In the genomic region with DNA sequence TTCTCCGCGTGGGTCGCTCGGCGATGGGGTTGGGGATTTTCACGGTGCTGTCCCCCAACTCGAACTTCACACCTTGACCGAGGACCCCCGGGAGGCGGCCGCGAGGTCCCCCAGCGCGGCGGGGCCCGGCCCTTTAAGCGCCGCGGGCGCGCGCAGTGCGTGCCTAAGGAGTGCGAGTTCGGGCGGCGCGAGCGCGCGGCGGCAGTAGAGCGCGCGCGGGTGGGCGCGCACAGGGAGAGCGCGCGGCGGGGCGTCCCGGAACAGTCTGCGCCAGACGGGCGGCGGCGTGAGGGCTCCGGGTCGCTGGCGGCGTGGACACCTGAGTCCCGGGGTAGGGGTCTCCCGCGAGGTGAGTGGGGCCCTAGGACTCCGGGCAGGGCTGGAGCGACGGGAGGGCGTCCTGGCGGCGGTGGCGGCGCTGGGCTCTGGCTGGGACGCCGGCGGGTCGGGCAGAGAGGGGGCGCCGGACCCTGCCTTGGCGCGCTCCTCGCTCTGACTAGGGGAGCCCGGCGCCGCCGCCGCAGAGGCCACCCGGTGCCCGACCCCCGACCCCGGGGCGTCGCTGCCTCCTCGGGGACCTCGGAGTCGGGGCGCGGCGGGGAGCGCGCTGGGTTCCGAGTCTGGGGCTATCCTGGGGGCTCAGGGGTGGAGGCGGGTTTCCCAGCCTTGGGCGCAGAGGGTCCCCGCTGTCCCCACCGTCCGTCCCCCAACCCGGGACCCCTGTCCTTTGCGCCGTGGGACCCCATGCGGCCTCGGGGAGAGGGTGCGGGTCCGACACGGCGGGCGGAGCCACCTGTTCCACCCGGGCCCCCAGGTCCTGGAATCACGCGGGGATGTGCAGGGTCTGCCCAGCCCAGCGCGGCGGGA, we compare ENCODE assay signal across 1 cellular context.
TF ChIP-seq lines count a peak whose summit lies in the region.

A gene with protein sequence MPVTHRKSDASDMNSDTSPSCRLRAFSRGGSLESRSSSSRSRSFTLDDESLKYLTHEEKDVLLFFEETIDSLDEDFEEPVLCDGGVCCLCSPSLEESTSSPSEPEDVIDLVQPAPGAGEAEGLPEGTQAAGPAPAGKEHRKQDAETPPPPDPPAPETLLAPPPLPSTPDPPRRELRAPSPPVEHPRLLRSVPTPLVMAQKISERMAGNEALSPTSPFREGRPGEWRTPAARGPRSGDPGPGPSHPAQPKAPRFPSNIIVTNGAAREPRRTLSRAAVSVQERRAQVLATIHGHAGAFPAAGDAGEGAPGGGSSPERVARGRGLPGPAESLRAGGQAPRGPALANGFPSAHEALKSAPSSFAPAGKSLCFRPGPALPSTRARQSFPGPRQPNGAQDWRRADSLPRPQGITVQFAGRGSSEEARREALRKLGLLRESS (plus strand): TSS at position 235 of the 867 bp plus-strand sequence. CDS start 28,722 bp downstream, outside the sequence.

TF ChIP-seq in HepG2, 621 proteins besides CTCF, POLR2A, EP300 and RAD21 (continued from another document and continues in another):
- TF ChIP-seq, protein P1, sequence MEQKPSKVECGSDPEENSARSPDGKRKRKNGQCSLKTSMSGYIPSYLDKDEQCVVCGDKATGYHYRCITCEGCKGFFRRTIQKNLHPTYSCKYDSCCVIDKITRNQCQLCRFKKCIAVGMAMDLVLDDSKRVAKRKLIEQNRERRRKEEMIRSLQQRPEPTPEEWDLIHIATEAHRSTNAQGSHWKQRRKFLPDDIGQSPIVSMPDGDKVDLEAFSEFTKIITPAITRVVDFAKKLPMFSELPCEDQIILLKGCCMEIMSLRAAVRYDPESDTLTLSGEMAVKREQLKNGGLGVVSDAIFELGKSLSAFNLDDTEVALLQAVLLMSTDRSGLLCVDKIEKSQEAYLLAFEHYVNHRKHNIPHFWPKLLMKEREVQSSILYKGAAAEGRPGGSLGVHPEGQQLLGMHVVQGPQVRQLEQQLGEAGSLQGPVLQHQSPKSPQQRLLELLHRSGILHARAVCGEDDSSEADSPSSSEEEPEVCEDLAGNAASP (CRISPR knock-in tag; IDR thresholded peaks at IDR 0.05; ENCODE audit: borderline replicate concordance), result no peak
- TF ChIP-seq BRD4 (CRISPR knock-in tag; IDR thresholded peaks at IDR 0.05) (no peak), ZSCAN30 (CRISPR knock-in tag; IDR thresholded peaks at IDR 0.05) (no peak), ZBTB7B (CRISPR knock-in tag; IDR thresholded peaks at IDR 0.05) (no peak; the same call in 1 of the 2 replicates), MAFG (CRISPR knock-in tag; IDR thresholded peaks at IDR 0.05) (no peak), KLF15 (CRISPR knock-in tag; IDR thresholded peaks at IDR 0.05; ENCODE audit: borderline replicate concordance) (no peak), SSRP1 (CRISPR knock-in tag; IDR thresholded peaks at IDR 0.05) (no peak), ZBTB3 (CRISPR knock-in tag; IDR thresholded peaks at IDR 0.05; ENCODE audit: borderline replicate concordance, low read depth) (no peak), NFYC (CRISPR knock-in tag; IDR thresholded peaks at IDR 0.05) (no peak), RARG (CRISPR knock-in tag; IDR thresholded peaks at IDR 0.05; ENCODE audit: low read depth) (no peak), ZSCAN21 (CRISPR knock-in tag; IDR thresholded peaks at IDR 0.05; ENCODE audit: borderline replicate concordance) (peak; percentile 73; the same call in 1 of the 2 replicates), YEATS4 (CRISPR knock-in tag; IDR thresholded peaks at IDR 0.05; ENCODE audit: borderline replicate concordance) (peak; percentile 46; the same call in 1 of the 2 replicates), ZFP62 (CRISPR knock-in tag; IDR thresholded peaks at IDR 0.05) (no peak), ZNF562 (CRISPR knock-in tag; IDR thresholded peaks at IDR 0.05; ENCODE audit: borderline replicate concordance) (no peak), IRX3 (CRISPR knock-in tag; IDR thresholded peaks at IDR 0.05; ENCODE audit: borderline replicate concordance, low read depth) (no peak), ELF1 (CRISPR knock-in tag; IDR thresholded peaks at IDR 0.05) (no peak), KDM5A (IDR thresholded peaks at IDR 0.05; ENCODE audit: borderline replicate concordance, low read length) (peak; percentile 84; the same call in 1 of the 2 replicates), NCOA2 (CRISPR knock-in tag; IDR thresholded peaks at IDR 0.05) (no peak), ZNF256 (CRISPR knock-in tag; conservative IDR thresholded peaks at IDR 0.05) (no peak), ZFAT (CRISPR knock-in tag; conservative IDR thresholded peaks at IDR 0.05) (no peak), ZZZ3 (CRISPR knock-in tag; IDR thresholded peaks at IDR 0.05; ENCODE audit: borderline replicate concordance) (no peak), ZNF547 (CRISPR knock-in tag; IDR thresholded peaks at IDR 0.05) (0 out of 2 replicates have a peak, but pooled peaks have one; percentile 30), JARID2 (CRISPR knock-in tag; IDR thresholded peaks at IDR 0.05; ENCODE audit: insufficient replicate concordance) (no peak), PHF5A (CRISPR knock-in tag; IDR thresholded peaks at IDR 0.05; ENCODE audit: low read depth, unreplicated experiment) (no peak), SNAI1 (CRISPR knock-in tag; IDR thresholded peaks at IDR 0.05; ENCODE audit: borderline replicate concordance) (no peak), XRCC5 (optimal IDR thresholded peaks at IDR 0.05; ENCODE audit: low read length) (no peak), ZNF570 (CRISPR knock-in tag; IDR thresholded peaks at IDR 0.05; ENCODE audit: borderline replicate concordance) (no peak), KDM3A (CRISPR knock-in tag; IDR thresholded peaks at IDR 0.05; ENCODE audit: low read depth) (no peak), MAZ (IDR thresholded peaks at IDR 0.05; ENCODE audit: borderline replicate concordance, low read depth, low read length) (no peak), MAZ (CRISPR knock-in tag; IDR thresholded peaks at IDR 0.05; ENCODE audit: low read depth) (no peak), GABPB1 (CRISPR knock-in tag; IDR thresholded peaks at IDR 0.05) (peak; percentile 47; the same call in 1 of the 2 replicates), ZNF430 (CRISPR knock-in tag; IDR thresholded peaks at IDR 0.05) (no peak), MBD4 (IDR thresholded peaks at IDR 0.05; ENCODE audit: borderline replicate concordance, low read length) (no peak), KAT7 (CRISPR knock-in tag; IDR thresholded peaks at IDR 0.05; ENCODE audit: borderline replicate concordance) (no peak; the same call in 1 of the 2 replicates), TAF15 (IDR thresholded peaks at IDR 0.05; ENCODE audit: low read depth, low read length, poor library complexity, severe bottlenecking) (no peak), ZFP37 (CRISPR knock-in tag; IDR thresholded peaks at IDR 0.05; ENCODE audit: borderline replicate concordance) (no peak), ZBTB20 (CRISPR knock-in tag; IDR thresholded peaks at IDR 0.05; ENCODE audit: borderline replicate concordance, low read depth) (no peak), MYC (CRISPR knock-in tag; IDR thresholded peaks at IDR 0.05; ENCODE audit: borderline replicate concordance) (no peak; the same call in 1 of the 2 replicates), ZNF451 (CRISPR knock-in tag; IDR thresholded peaks at IDR 0.05) (no peak), ZNF629 (CRISPR knock-in tag; conservative IDR thresholded peaks at IDR 0.05) (no peak), JUND (CRISPR knock-in tag; IDR thresholded peaks at IDR 0.05) (no peak), ZNF460 (CRISPR knock-in tag; IDR thresholded peaks at IDR 0.05; ENCODE audit: borderline replicate concordance) (no peak)
- TF ChIP-seq, protein P2, sequence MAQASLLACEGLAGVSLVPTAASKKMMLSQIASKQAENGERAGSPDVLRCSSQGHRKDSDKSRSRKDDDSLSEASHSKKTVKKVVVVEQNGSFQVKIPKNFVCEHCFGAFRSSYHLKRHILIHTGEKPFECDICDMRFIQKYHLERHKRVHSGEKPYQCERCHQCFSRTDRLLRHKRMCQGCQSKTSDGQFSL (CRISPR knock-in tag; IDR thresholded peaks at IDR 0.05), result no peak
- TF ChIP-seq, protein P3, sequence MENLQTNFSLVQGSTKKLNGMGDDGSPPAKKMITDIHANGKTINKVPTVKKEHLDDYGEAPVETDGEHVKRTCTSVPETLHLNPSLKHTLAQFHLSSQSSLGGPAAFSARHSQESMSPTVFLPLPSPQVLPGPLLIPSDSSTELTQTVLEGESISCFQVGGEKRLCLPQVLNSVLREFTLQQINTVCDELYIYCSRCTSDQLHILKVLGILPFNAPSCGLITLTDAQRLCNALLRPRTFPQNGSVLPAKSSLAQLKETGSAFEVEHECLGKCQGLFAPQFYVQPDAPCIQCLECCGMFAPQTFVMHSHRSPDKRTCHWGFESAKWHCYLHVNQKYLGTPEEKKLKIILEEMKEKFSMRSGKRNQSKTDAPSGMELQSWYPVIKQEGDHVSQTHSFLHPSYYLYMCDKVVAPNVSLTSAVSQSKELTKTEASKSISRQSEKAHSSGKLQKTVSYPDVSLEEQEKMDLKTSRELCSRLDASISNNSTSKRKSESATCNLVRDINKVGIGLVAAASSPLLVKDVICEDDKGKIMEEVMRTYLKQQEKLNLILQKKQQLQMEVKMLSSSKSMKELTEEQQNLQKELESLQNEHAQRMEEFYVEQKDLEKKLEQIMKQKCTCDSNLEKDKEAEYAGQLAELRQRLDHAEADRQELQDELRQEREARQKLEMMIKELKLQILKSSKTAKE (CRISPR knock-in tag; IDR thresholded peaks at IDR 0.05; ENCODE audit: borderline replicate concordance), result no peak
- TF ChIP-seq, protein P4, sequence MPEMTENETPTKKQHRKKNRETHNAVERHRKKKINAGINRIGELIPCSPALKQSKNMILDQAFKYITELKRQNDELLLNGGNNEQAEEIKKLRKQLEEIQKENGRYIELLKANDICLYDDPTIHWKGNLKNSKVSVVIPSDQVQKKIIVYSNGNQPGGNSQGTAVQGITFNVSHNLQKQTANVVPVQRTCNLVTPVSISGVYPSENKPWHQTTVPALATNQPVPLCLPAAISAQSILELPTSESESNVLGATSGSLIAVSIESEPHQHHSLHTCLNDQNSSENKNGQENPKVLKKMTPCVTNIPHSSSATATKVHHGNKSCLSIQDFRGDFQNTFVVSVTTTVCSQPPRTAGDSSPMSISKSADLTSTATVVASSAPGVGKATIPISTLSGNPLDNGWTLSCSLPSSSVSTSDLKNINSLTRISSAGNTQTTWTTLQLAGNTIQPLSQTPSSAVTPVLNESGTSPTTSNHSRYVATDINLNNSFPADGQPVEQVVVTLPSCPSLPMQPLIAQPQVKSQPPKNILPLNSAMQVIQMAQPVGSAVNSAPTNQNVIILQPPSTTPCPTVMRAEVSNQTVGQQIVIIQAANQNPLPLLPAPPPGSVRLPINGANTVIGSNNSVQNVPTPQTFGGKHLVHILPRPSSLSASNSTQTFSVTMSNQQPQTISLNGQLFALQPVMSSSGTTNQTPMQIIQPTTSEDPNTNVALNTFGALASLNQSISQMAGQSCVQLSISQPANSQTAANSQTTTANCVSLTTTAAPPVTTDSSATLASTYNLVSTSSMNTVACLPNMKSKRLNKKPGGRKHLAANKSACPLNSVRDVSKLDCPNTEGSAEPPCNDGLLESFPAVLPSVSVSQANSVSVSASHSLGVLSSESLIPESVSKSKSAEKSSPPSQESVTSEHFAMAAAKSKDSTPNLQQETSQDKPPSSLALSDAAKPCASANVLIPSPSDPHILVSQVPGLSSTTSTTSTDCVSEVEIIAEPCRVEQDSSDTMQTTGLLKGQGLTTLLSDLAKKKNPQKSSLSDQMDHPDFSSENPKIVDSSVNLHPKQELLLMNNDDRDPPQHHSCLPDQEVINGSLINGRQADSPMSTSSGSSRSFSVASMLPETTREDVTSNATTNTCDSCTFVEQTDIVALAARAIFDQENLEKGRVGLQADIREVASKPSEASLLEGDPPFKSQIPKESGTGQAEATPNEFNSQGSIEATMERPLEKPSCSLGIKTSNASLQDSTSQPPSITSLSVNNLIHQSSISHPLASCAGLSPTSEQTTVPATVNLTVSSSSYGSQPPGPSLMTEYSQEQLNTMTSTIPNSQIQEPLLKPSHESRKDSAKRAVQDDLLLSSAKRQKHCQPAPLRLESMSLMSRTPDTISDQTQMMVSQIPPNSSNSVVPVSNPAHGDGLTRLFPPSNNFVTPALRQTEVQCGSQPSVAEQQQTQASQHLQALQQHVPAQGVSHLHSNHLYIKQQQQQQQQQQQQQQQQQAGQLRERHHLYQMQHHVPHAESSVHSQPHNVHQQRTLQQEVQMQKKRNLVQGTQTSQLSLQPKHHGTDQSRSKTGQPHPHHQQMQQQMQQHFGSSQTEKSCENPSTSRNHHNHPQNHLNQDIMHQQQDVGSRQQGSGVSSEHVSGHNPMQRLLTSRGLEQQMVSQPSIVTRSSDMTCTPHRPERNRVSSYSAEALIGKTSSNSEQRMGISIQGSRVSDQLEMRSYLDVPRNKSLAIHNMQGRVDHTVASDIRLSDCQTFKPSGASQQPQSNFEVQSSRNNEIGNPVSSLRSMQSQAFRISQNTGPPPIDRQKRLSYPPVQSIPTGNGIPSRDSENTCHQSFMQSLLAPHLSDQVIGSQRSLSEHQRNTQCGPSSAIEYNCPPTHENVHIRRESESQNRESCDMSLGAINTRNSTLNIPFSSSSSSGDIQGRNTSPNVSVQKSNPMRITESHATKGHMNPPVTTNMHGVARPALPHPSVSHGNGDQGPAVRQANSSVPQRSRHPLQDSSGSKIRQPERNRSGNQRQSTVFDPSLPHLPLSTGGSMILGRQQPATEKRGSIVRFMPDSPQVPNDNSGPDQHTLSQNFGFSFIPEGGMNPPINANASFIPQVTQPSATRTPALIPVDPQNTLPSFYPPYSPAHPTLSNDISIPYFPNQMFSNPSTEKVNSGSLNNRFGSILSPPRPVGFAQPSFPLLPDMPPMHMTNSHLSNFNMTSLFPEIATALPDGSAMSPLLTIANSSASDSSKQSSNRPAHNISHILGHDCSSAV (CRISPR knock-in tag; IDR thresholded peaks at IDR 0.05; ENCODE audit: borderline replicate concordance), result no peak
- TF ChIP-seq, protein P5, sequence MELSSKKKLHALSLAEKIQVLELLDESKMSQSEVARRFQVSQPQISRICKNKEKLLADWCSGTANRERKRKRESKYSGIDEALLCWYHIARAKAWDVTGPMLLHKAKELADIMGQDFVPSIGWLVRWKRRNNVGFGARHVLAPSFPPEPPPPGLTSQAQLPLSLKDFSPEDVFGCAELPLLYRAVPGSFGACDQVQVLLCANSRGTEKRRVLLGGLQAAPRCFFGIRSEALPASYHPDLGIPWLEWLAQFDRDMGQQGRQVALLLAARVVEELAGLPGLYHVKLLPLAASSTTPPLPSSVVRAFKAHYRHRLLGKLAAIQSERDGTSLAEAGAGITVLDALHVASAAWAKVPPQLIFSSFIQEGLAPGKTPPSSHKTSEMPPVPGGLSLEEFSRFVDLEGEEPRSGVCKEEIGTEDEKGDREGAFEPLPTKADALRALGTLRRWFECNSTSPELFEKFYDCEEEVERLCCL (CRISPR knock-in tag; IDR thresholded peaks at IDR 0.05; ENCODE audit: borderline replicate concordance), result no peak
- TF ChIP-seq, protein P6, sequence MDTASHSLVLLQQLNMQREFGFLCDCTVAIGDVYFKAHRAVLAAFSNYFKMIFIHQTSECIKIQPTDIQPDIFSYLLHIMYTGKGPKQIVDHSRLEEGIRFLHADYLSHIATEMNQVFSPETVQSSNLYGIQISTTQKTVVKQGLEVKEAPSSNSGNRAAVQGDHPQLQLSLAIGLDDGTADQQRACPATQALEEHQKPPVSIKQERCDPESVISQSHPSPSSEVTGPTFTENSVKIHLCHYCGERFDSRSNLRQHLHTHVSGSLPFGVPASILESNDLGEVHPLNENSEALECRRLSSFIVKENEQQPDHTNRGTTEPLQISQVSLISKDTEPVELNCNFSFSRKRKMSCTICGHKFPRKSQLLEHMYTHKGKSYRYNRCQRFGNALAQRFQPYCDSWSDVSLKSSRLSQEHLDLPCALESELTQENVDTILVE (CRISPR knock-in tag; IDR thresholded peaks at IDR 0.05), result no peak
